In the genomic region with DNA sequence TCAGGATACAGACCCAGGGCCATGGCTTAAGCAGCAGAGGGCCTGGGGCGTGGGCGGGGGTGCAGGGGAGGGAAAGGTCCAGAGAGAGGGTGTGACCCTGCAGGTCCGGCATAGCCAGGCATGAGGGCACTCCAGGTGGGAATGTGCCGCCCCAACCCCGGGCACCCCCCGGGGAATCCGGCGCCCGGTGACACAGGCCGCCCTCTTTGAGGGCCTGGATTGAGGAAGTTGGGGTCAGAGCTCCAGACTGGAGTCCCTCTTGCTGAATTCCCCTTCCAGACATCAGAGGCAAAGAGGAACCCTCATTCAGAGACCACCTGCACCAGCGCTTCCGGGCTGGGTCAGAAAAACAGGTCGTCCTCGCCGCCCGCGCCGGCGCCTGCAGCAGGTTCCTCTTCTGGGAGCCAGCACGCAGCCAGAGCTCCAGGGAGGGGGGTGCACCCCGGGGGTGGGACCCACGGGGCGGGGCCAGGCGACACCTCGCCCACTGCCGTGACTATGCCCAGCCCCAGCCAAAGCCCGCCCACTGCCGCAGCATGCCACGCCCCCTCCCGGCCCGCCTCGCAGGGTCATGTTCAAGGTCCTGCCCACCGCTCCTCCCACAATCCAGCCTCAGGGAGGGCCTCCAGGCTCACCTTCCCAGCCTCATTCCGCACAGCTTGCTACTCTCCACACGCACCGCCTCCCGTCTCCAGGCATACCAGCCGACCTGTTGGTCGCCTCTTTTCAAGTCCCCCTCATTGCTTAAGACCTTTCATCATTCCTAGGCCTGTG, we compare ENCODE assay signal across 8 cellular contexts.
DNase-seq lines count a peak whose midpoint lies in the region; ATAC-seq, FAIRE-seq and TF ChIP-seq lines count a peak whose summit lies in the region.

No MANE protein-coding gene starts in this region.

- no peaks in the 10 kb centered on the region for H3K9me3 Mint-ChIP-seq in activated CD8-positive, alpha-beta T cell treated with anti-CD3 and anti-CD28 coated beads for 36 hours
- no peaks in the 10 kb centered on the region for H3K9me3 Mint-ChIP-seq in HFFc6

- 0 out of 2 replicates have a peak overlapping the region, but pooled peaks have one; percentile 20 for H2BK5ac ChIP-seq in H1 (ENCODE audit: low read depth, low read length)

- WGBS in H1 (ENCODE audit: extremely low coverage in 1 of 2, insufficient coverage in 1 of 2, insufficient read length in 1 of 2, insufficient replicate concordance in 2 of 2, low coverage in 1 of 2, low lambda C conversion rate in 2 of 2, missing lambda C conversion rate in 1 of 2), 2 experiments: 11% methylated on average over 15 of the region's 39 CpGs; no CpG with 5 or more reads in 1 of the 2 experiments

- peak overlapping the region; percentile 41 to 59; a peak in 3 of 4 replicates for H3K4me2 ChIP-seq in H1 (ENCODE audit: insufficient read depth in 1 of 2, low read depth in 2 of 2, low read length in 2 of 2)

- no peaks in the 10 kb centered on the region for H3K79me2 ChIP-seq in H1 (ENCODE audit: control insufficient read depth in 1 of 2, insufficient read depth in 2 of 2, low read length in 2 of 2)

- CTCF ChIA-PET in activated CD8-positive, alpha-beta T cell treated with anti-CD3 and anti-CD28 coated beads for 36 hours (lab: Charles Lee): interaction anchor here (1.7 kb wide), 1 partner anchor 23 kb away, joined by 4 read pairs; no protein-coding TSS in a partner anchor
- CTCF ChIA-PET in H1 (lab: Charles Lee; ENCODE audit: partially characterized antibody): interaction anchor here (3.2 kb wide), 1 partner anchor 9 kb away, joined by 11 read pairs; no protein-coding TSS in a partner anchor

- no peak for TF ChIP-seq RAD21 in H1 (IDR thresholded peaks at IDR 0.05 in 1 of 2, conservative IDR thresholded peaks at IDR 0.05 in 1 of 2; ENCODE audit: low read depth in 2 of 2, low read length in 2 of 2)

- H2AK5ac ChIP-seq in H1 (ENCODE audit: low read depth, low read length): no peak overlapping the region

- H2BK12ac ChIP-seq in H1 (ENCODE audit: low read depth, low read length): 0 out of 2 replicates have a peak overlapping the region, but pooled peaks have one; percentile 22

- no peaks in the 10 kb centered on the region for H3K79me1 ChIP-seq in H1 (ENCODE audit: low read depth, low read length)

- H3K9me3 ChIP-seq in H1 (ENCODE audit: insufficient read depth in 2 of 2, low read depth in 1 of 2, low read length in 1 of 2): no peaks in the 10 kb centered on the region

- H3K4me3 Mint-ChIP-seq in activated CD8-positive, alpha-beta T cell treated with anti-CD3 and anti-CD28 coated beads for 36 hours: peak overlapping the region; percentile 52
- no peak overlapping the region for H3K4me3 Mint-ChIP-seq in HFFc6

- H2BK120ac ChIP-seq in H1 (replicated peaks; ENCODE audit: low read depth, low read length): no peak overlapping the region

- H3K14ac ChIP-seq in H1 (ENCODE audit: insufficient read length): no peak overlapping the region

- TF ChIP-seq EP300 in H1 (IDR thresholded peaks at IDR 0.05; ENCODE audit: borderline replicate concordance in 1 of 2, low read depth in 2 of 2, low read length in 2 of 2): no peak

- H4K20me1 ChIP-seq in H1 (replicated peaks in 1 of 2; ENCODE audit: control insufficient read depth in 1 of 2, insufficient read depth in 2 of 2, low read length in 2 of 2): no peaks in the 10 kb centered on the region

- no peak overlapping the region for H4K5ac ChIP-seq in H1 (ENCODE audit: insufficient read length, low read depth, low read length)

- no peak overlapping the region for H3K4ac ChIP-seq in H1 (replicated peaks; ENCODE audit: insufficient read length, low read depth, low read length)

- H3K36me3 Mint-ChIP-seq in activated CD8-positive, alpha-beta T cell treated with anti-CD3 and anti-CD28 coated beads for 36 hours (ENCODE audit: low read depth): no peaks in the 10 kb centered on the region
- H3K36me3 Mint-ChIP-seq in HFFc6 (ENCODE audit: low read depth): no peaks in the 10 kb centered on the region

- no peak overlapping the region; the same call in 1 of the 2 replicates for H3K18ac ChIP-seq in H1 (ENCODE audit: extremely low read depth, low read length)

- peak overlapping the region; percentile 10; the same call in 1 of the 2 replicates for H2BK15ac ChIP-seq in H1 (ENCODE audit: low read length)

- H4K8ac ChIP-seq in H1 (ENCODE audit: extremely low read depth, insufficient read depth, low read length): no peak overlapping the region; the same call in 1 of the 2 replicates

- H3K27ac ChIP-seq in H1 (ENCODE audit: low read depth, low read length): no peak overlapping the region

- H3K9ac ChIP-seq in H1 (replicated peaks in 1 of 4; ENCODE audit: extremely low read depth in 1 of 4, low read depth in 3 of 4, low read length in 3 of 4): no peak overlapping the region; a peak in 1 of 7 replicates

- FAIRE-seq in H1 (lab: Jason Lieb, UNC): peak; percentile 42

- TF ChIP-seq CTCF in activated CD8-positive, alpha-beta T cell treated with anti-CD3 and anti-CD28 coated beads for 36 hours (IDR thresholded peaks at IDR 0.05): no peak
- no peak for TF ChIP-seq CTCF in H1 (IDR thresholded peaks at IDR 0.05; ENCODE audit: control extremely low read depth in 1 of 3, insufficient read depth in 1 of 3, low read depth in 1 of 3, low read length in 3 of 3)
- no peak for TF ChIP-seq CTCF in HFFc6 (IDR thresholded peaks at IDR 0.05)

- DNase-seq in NCI-H2107 treated with DMSO at 0.1 percent for 48 hours (lab: John Stamatoyannopoulos, UW; ENCODE audit: unreplicated experiment) (peak; percentile 84), H1 (ENCODE audit: low read depth in 1 of 2, low spot score in 2 of 2) (peak; percentile 94 to 100), mucosa of gallbladder (ENCODE audit: low spot score) (peak; percentile 97), HFFc6 (no peak)
- peak; percentile 93 for DNase-seq in activated CD8-positive, alpha-beta T cell treated with anti-CD3 and anti-CD28 coated beads for 36 hours
- peak; percentile 86 to 89 for DNase-seq in stimulated activated CD8-positive, alpha-beta memory T cell treated with anti-CD3 and anti-CD28 coated beads, Interleukin-2, amount 100 ng/mL, for 48 hours (ENCODE audit: low read depth in 2 of 2)

- peaks cover 2 to 22% (median 12%) of the 10 kb centered on the region in 4 experiments for H3K4me1 ChIP-seq in H1 (replicated peaks in 1 of 4; ENCODE audit: control insufficient read depth in 3 of 4, insufficient read depth in 4 of 4, low read length in 3 of 4)

- peaks cover 54% of the 10 kb centered on the region for H3K4me1 Mint-ChIP-seq in activated CD8-positive, alpha-beta T cell treated with anti-CD3 and anti-CD28 coated beads for 36 hours (ENCODE audit: low read depth)
- H3K4me1 Mint-ChIP-seq in HFFc6 (ENCODE audit: low read depth): no peaks in the 10 kb centered on the region

- no peak overlapping the region for H4K91ac ChIP-seq in H1 (replicated peaks; ENCODE audit: insufficient read length, low read length)

- no peaks in the 10 kb centered on the region for H3K36me3 ChIP-seq in H1 (ENCODE audit: control insufficient read depth in 2 of 4, insufficient read depth in 4 of 4, low read length in 3 of 4)

- no peaks in the 10 kb centered on the region; the same call in 1 of the 2 replicates for H3K23me2 ChIP-seq in H1 (ENCODE audit: low read depth, low read length)

- H3K27me3 Mint-ChIP-seq in activated CD8-positive, alpha-beta T cell treated with anti-CD3 and anti-CD28 coated beads for 36 hours: peaks cover 3% of the 10 kb centered on the region
- H3K27me3 Mint-ChIP-seq in HFFc6 (ENCODE audit: insufficient read depth): peaks cover 16% of the 10 kb centered on the region

- POLR2A ChIA-PET in activated CD8-positive, alpha-beta T cell treated with anti-CD3 and anti-CD28 coated beads for 36 hours (lab: Charles Lee): interaction anchor here (0.7 kb wide), 1 partner anchor 32 kb away, joined by 7 read pairs; no protein-coding TSS in a partner anchor
- POLR2A ChIA-PET in H1 (lab: Charles Lee; ENCODE audit: partially characterized antibody): interaction anchor here (0.9 to 3.1 kb wide), 5 partner anchors 11 to 705 kb away, joined by 3 to 19 read pairs (median 4); a partner anchor contains a TSS

- no peak overlapping the region for H3K56ac ChIP-seq in H1 (replicated peaks; ENCODE audit: insufficient read length, low read depth, low read length)

- no peak overlapping the region for H3K23ac ChIP-seq in H1 (ENCODE audit: insufficient read length)

- peak; percentile 38 for ATAC-seq in GM18499 (IDR thresholded peaks at IDR 0.05; ENCODE audit: insufficient read depth, unreplicated experiment)
- peak; percentile 72 for ATAC-seq in HG02840 (IDR thresholded peaks at IDR 0.05; ENCODE audit: low FRiP score, unreplicated experiment)
- ATAC-seq in activated CD8-positive, alpha-beta T cell treated with anti-CD3 and anti-CD28 coated beads for 36 hours: peak; percentile 82

- H3K27me3 ChIP-seq in H1 (replicated peaks in 1 of 4; ENCODE audit: control insufficient read depth in 3 of 4, extremely low read depth in 1 of 4, insufficient read depth in 3 of 4, low read length in 3 of 4): peaks cover 0 to 2% (median under 1%) of the 10 kb centered on the region in 4 experiments; a peak in 2 of 7 replicates

- H3K4me3 ChIP-seq in H1 (ENCODE audit: extremely low read depth in 1 of 4, insufficient read depth in 2 of 4, low read depth in 3 of 4, low read length in 4 of 4): peak overlapping the region in 2 of 4 experiments; percentile 7 to 38; a peak in 2 of 8 replicates

- no peak for TF ChIP-seq POLR2A in H1 (IDR thresholded peaks at IDR 0.05; ENCODE audit: control extremely low read depth in 1 of 2, low read depth in 2 of 2, low read length in 2 of 2)

- intact Hi-C loops in activated CD8-positive, alpha-beta T cell treated with anti-CD3 and anti-CD28 coated beads for 36 hours (cut with micrococcal nuclease): loop anchor here (5.0 kb wide), 1 partner anchor 99 kb away; a partner anchor contains a TSS

- H2AFZ ChIP-seq in H1 (ENCODE audit: low read length): no peak overlapping the region

- no peak overlapping the region for H2BK20ac ChIP-seq in H1 (ENCODE audit: low read length)

- H3K27ac Mint-ChIP-seq in activated CD8-positive, alpha-beta T cell treated with anti-CD3 and anti-CD28 coated beads for 36 hours: peak overlapping the region; percentile 46
- H3K27ac Mint-ChIP-seq in HFFc6: no peak overlapping the region

TF ChIP-seq in H1, 55 proteins besides CTCF, POLR2A, EP300 and RAD21 (continues in another document):
- TF ChIP-seq EZH2 (IDR thresholded peaks at IDR 0.05; ENCODE audit: low read depth, low read length, severe bottlenecking) (no peak), HDAC6 (IDR thresholded peaks at IDR 0.05; ENCODE audit: low read depth, low read length) (no peak), TAF1 (IDR thresholded peaks at IDR 0.05; ENCODE audit: low read depth, low read length) (peak; percentile 53; the same call in 1 of the 2 replicates), CREB1 (IDR thresholded peaks at IDR 0.05) (no peak), GTF2F1 (IDR thresholded peaks at IDR 0.05; ENCODE audit: borderline replicate concordance, low read depth, low read length) (0 out of 2 replicates have a peak, but pooled peaks have one; percentile 18), ZNF274 (IDR thresholded peaks at IDR 0.05; ENCODE audit: borderline replicate concordance, extremely low read depth, low read length) (no peak), JUND (IDR thresholded peaks at IDR 0.05; ENCODE audit: low read length) (no peak), RFX5 (IDR thresholded peaks at IDR 0.05; ENCODE audit: borderline replicate concordance, low read depth, low read length) (no peak), SP1 (IDR thresholded peaks at IDR 0.05; ENCODE audit: low read depth, low read length) (peak; percentile 59)
